Comparison of ENCODE assay signal across 8 cellular contexts in genomic region chr6:32194388-32194787, GRCh38. TPM values are rescaled to one million over a fixed set of nuclear protein-coding genes. Genes with fewer than 3 reads are reported as not detected.
DNase-seq lines count a peak whose midpoint lies in the region; ATAC-seq and TF ChIP-seq lines count a peak whose summit lies in the region.

No MANE protein-coding gene starts in this region.

- ATAC-seq in GM21360 (IDR thresholded peaks at IDR 0.05; ENCODE audit: unreplicated experiment): no peak

- peaks cover 10% of the 10 kb centered on the region for H3K36me3 Mint-ChIP-seq in activated naive CD4-positive, alpha-beta T cell treated with anti-CD3 and anti-CD28 coated beads for 36 hours (ENCODE audit: low read depth)
- no peaks in the 10 kb centered on the region for H3K36me3 Mint-ChIP-seq in mesothelial cell of epicardium

- no peak for TF ChIP-seq CTCF in mesothelial cell of epicardium (IDR thresholded peaks at IDR 0.05; ENCODE audit: unreplicated experiment)
- TF ChIP-seq CTCF in tibial artery (IDR thresholded peaks at IDR 0.05): no peak

- H3K9me3 Mint-ChIP-seq in activated naive CD4-positive, alpha-beta T cell treated with anti-CD3 and anti-CD28 coated beads for 36 hours: no peaks in the 10 kb centered on the region
- H3K9me3 Mint-ChIP-seq in mesothelial cell of epicardium: no peaks in the 10 kb centered on the region

- H3K36me3 ChIP-seq in adipocyte (ENCODE audit: control insufficient read depth, insufficient read depth, low read length, severe bottlenecking) (no peaks in the 10 kb centered on the region), tibial artery (no peaks in the 10 kb centered on the region)

- H3K4me1 Mint-ChIP-seq in activated naive CD4-positive, alpha-beta T cell treated with anti-CD3 and anti-CD28 coated beads for 36 hours (ENCODE audit: low read depth): peaks cover 36% of the 10 kb centered on the region
- peaks cover 53% of the 10 kb centered on the region for H3K4me1 Mint-ChIP-seq in mesothelial cell of epicardium

- intact Hi-C loops in activated naive CD4-positive, alpha-beta T cell treated with anti-CD3 and anti-CD28 coated beads for 36 hours (cut with micrococcal nuclease): loop anchor here (5.0 to 10.0 kb wide), 4 partner anchors 457 to 1010 kb away; partner anchors contain the start of genes ATP6V1G2, CLIC1, DDX39B and HSD17B8
- intact Hi-C loops in tibial artery (cut with DNase I; ENCODE audit: low total_unique reads): no loop called here

- peak overlapping the region; percentile 97 for H3K4me3 Mint-ChIP-seq in activated naive CD4-positive, alpha-beta T cell treated with anti-CD3 and anti-CD28 coated beads for 36 hours
- H3K4me3 Mint-ChIP-seq in mesothelial cell of epicardium: peak overlapping the region; percentile 94

- H3K4me3 ChIP-seq in adipocyte (ENCODE audit: low read length): no peak overlapping the region
- H3K4me3 ChIP-seq in tibial artery: no peak overlapping the region

- H3K27me3 ChIP-seq in adipocyte (replicated peaks; ENCODE audit: control insufficient read depth, insufficient read depth, low read length): no peaks in the 10 kb centered on the region
- H3K27me3 ChIP-seq in tibial artery: no peaks in the 10 kb centered on the region

- peak overlapping the region; percentile 87 to 98 for H3K27ac ChIP-seq in tibial artery

- H3K27me3 Mint-ChIP-seq in activated naive CD4-positive, alpha-beta T cell treated with anti-CD3 and anti-CD28 coated beads for 36 hours (ENCODE audit: low read depth): no peaks in the 10 kb centered on the region
- H3K27me3 Mint-ChIP-seq in mesothelial cell of epicardium (ENCODE audit: low read depth): no peaks in the 10 kb centered on the region

- no peaks in the 10 kb centered on the region for H3K9me3 ChIP-seq in adipocyte (ENCODE audit: control insufficient read depth, low read length)
- no peaks in the 10 kb centered on the region for H3K9me3 ChIP-seq in tibial artery

- CTCF ChIA-PET in activated naive CD4-positive, alpha-beta T cell treated with anti-CD3 and anti-CD28 coated beads for 36 hours (lab: Charles Lee): interaction anchor here (1.9 to 2.0 kb wide), 2 partner anchors 17 to 77 kb away, joined by 3 to 11 read pairs; partner anchors contain the start of genes AGPAT1 and RNF5

- peak overlapping the region; percentile 95 for H3K27ac Mint-ChIP-seq in activated naive CD4-positive, alpha-beta T cell treated with anti-CD3 and anti-CD28 coated beads for 36 hours
- peak overlapping the region; percentile 99 for H3K27ac Mint-ChIP-seq in mesothelial cell of epicardium

- H3K9ac ChIP-seq in adipocyte (ENCODE audit: low read length): peak overlapping the region; percentile 92

- DNase-seq in activated naive CD4-positive, alpha-beta T cell treated with anti-CD3 and anti-CD28 coated beads for 36 hours: no peak
- no peak for DNase-seq in activated naive CD4-positive, alpha-beta T cell treated with Interleukin-2 at 50 U/mL for 16 hours
- DNase-seq in adipocyte (ENCODE audit: low read depth): no peak
- DNase-seq in mesothelial cell of epicardium (ENCODE audit: low spot score in 2 of 2, unreplicated experiment in 2 of 2): no peak
- no peak for DNase-seq in tibial artery
- no peak for DNase-seq in NCI-H146 (lab: John Stamatoyannopoulos, UW)
- no peak for DNase-seq in NCI-H82 treated with DMSO at 0.1 percent for 48 hours (lab: John Stamatoyannopoulos, UW; ENCODE audit: unreplicated experiment)

- H3K4me1 ChIP-seq in adipocyte (ENCODE audit: control insufficient read depth, insufficient read depth, low read length) (peaks cover 20% of the 10 kb centered on the region), tibial artery (peaks cover 0 to 40% (median 30%) of the 10 kb centered on the region in 4 donors)

RNA-seq across cellular contexts. Expression of gene GPSM3, which starts 1.9 kb away (rescaled TPM):
- 10 to 100 TPM; 71.8 to 72.1 TPM for total RNA-seq in activated naive CD4-positive, alpha-beta T cell treated with anti-CD3 and anti-CD28 coated beads for 36 hours
- 7.6 to 10.1 TPM (median 8.6 TPM) in 3 replicates for total RNA-seq in mesothelial cell of epicardium

RNA-seq across cellular contexts. Expression of gene PBX2, which starts 4.4 kb away (rescaled TPM):
- total RNA-seq in activated naive CD4-positive, alpha-beta T cell treated with anti-CD3 and anti-CD28 coated beads for 36 hours: 10 to 100 TPM; 46.5 to 47.7 TPM
- 236 to 250 TPM (median 246 TPM) in 3 replicates for total RNA-seq in mesothelial cell of epicardium

RNA-seq across cellular contexts. Expression of gene AGER, which starts 10.3 kb away (rescaled TPM):
- total RNA-seq in activated naive CD4-positive, alpha-beta T cell treated with anti-CD3 and anti-CD28 coated beads for 36 hours: 10 to 100 TPM; 15.6 to 17.0 TPM
- 23.7 to 28.1 TPM (median 27.5 TPM) in 3 replicates for total RNA-seq in mesothelial cell of epicardium

RNA-seq across cellular contexts. Expression of gene RNF5, which starts 16.2 kb away (rescaled TPM):
- total RNA-seq in activated naive CD4-positive, alpha-beta T cell treated with anti-CD3 and anti-CD28 coated beads for 36 hours: 10 to 100 TPM; 39.5 to 39.9 TPM
- 60.7 to 62.8 TPM (median 62.1 TPM) in 3 replicates for total RNA-seq in mesothelial cell of epicardium

RNA-seq across cellular contexts. Expression of gene AGPAT1, which starts 18.5 kb away (rescaled TPM):
- 10 to 100 TPM; 25.8 to 26.5 TPM for total RNA-seq in activated naive CD4-positive, alpha-beta T cell treated with anti-CD3 and anti-CD28 coated beads for 36 hours
- 63.2 to 69.0 TPM (median 64.6 TPM) in 3 replicates for total RNA-seq in mesothelial cell of epicardium
